Comparison of ENCODE assay signal across 5 cellular contexts in the genomic region with DNA sequence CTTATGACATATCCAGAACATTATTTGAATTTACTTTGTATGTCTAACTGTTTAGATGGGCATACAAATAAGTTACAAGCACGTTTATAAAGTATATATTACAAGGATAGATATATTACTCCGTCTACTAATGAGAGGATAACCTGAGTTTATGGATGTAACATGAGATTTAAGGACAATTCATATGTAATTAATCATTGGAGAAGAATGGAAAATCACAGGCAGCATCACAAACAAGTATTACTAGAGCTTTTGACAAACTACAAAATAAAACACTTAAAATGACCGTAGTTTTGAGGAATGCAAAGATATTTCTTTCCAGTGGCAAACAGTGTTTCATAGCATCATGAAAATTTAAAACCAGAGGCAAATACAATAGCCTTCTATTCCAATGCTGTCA.
"Had no signal": no experiment of that assay in that cellular context is flagged by ENCODE, and none has a peak within 500 bp of the region (broad histone marks: within the 10 kb centered on the region; RNA-seq: fewer than 3 reads in every experiment).

No MANE protein-coding gene starts in this region.

- H3K36me3 ChIP-seq: HAP-1 had no signal

- H3K27ac ChIP-seq: GM23248 had no signal

- H3K4me3 ChIP-seq: GM23248, HAP-1, K562 had no signal

- DNase-seq: GM23248, GOT3, H7 had no signal

- H3K9me3 ChIP-seq: HAP-1 had no signal
